17 cellular contexts compared by ENCODE assay signal in genomic region chr11:33539659-33540249, GRCh38.
DNase-seq lines count a peak whose midpoint lies in the region; ATAC-seq and TF ChIP-seq lines count a peak whose summit lies in the region.
"Had no signal": no experiment of that assay in that cellular context is flagged by ENCODE, and none has a peak within 500 bp of the region (broad histone marks: within the 10 kb centered on the region; RNA-seq: fewer than 3 reads in every experiment).

No MANE protein-coding gene starts in this region.

- intact Hi-C loops in heart left ventricle (cut with DNase I) (loop anchor here in 9 of 10 donors (5.0 to 10.0 kb wide), 8 partner anchors 143 to 372 kb away; partner anchors contain the start of gene KIAA1549L (in 1 of the 9)), right cardiac atrium (cut with DNase I) (loop anchor here in 3 of 4 donors (5.0 to 10.0 kb wide), 3 partner anchors 145 to 205 kb away; no protein-coding TSS in a partner anchor), heart right ventricle (cut with DNase I) (loop anchor here in 9 of 10 donors (2.0 to 10.0 kb wide), 9 partner anchors 145 to 208 kb away; partner anchors contain the start of gene CD59 (in 1 of the 9))

- no peaks in the 10 kb centered on the region for H3K36me3 Mint-ChIP-seq in activated T-cell treated with anti-CD3 and anti-CD28 coated beads, Interleukin-2, amount 50 U/mL, for 24 hours (ENCODE audit: low read depth)
- H3K36me3 Mint-ChIP-seq: CD14-positive monocyte had no signal

- no peak overlapping the region for H3K9ac ChIP-seq in adipocyte (ENCODE audit: low read length)

- no peaks in the 10 kb centered on the region for H3K4me1 Mint-ChIP-seq in activated T-cell treated with anti-CD3 and anti-CD28 coated beads, Interleukin-2, amount 50 U/mL, for 24 hours (ENCODE audit: low read depth)

- H3K27ac ChIP-seq in heart left ventricle (peak overlapping the region in 2 of 12 donors; percentile 35 to 41), right cardiac atrium (ENCODE audit: low read length) (no peak overlapping the region), heart right ventricle (peak overlapping the region in 4 of 10 donors; percentile 10 to 39 (median 30))
- H3K27ac ChIP-seq: Peyer's patch, SJCRH30 had no signal

- peaks cover 0 to 16% (median 2%) of the 10 kb centered on the region in 12 donors for H3K4me1 ChIP-seq in heart left ventricle
- no peaks in the 10 kb centered on the region for H3K4me1 ChIP-seq in right cardiac atrium (ENCODE audit: control insufficient read depth, insufficient read depth, low read length)
- peaks cover 19% of the 10 kb centered on the region for H3K4me1 ChIP-seq in adipocyte (ENCODE audit: control insufficient read depth, insufficient read depth, low read length)
- peaks cover 0 to 17% (median 0%) of the 10 kb centered on the region in 9 donors for H3K4me1 ChIP-seq in heart right ventricle
- H3K4me1 ChIP-seq: Peyer's patch, SJCRH30 had no signal

- no peak overlapping the region for H3K27ac Mint-ChIP-seq in activated T-cell treated with anti-CD3 and anti-CD28 coated beads, Interleukin-2, amount 50 U/mL, for 24 hours

- H3K4me3 ChIP-seq in heart left ventricle (no peak overlapping the region), right cardiac atrium (ENCODE audit: low read length) (no peak overlapping the region), adipocyte (ENCODE audit: low read length) (peak overlapping the region; percentile 41), heart right ventricle (no peak overlapping the region)
- H3K4me3 ChIP-seq: Peyer's patch, SJCRH30 had no signal

- H3K9me3 ChIP-seq in heart left ventricle (peaks cover 0 to 5% (median 0%) of the 10 kb centered on the region in 12 donors), right cardiac atrium (ENCODE audit: control insufficient read depth, low read length) (no peaks in the 10 kb centered on the region), adipocyte (ENCODE audit: control insufficient read depth, low read length) (no peaks in the 10 kb centered on the region), heart right ventricle (peaks cover 0 to 5% (median 0%) of the 10 kb centered on the region in 11 donors)
- H3K9me3 ChIP-seq: Peyer's patch, SJCRH30 had no signal

- no peak for TF ChIP-seq CTCF in heart left ventricle (IDR thresholded peaks at IDR 0.05)
- TF ChIP-seq CTCF in heart right ventricle (IDR thresholded peaks at IDR 0.05): no peak

- H3K36me3 ChIP-seq in heart left ventricle (no peaks in the 10 kb centered on the region), adipocyte (ENCODE audit: control insufficient read depth, insufficient read depth, low read length, severe bottlenecking) (peaks cover 2% of the 10 kb centered on the region), heart right ventricle (no peaks in the 10 kb centered on the region)
- H3K36me3 ChIP-seq: Peyer's patch, SJCRH30 had no signal

- no peaks in the 10 kb centered on the region for H3K9me3 Mint-ChIP-seq in activated T-cell treated with anti-CD3 and anti-CD28 coated beads, Interleukin-2, amount 50 U/mL, for 24 hours

- no peak for TF ChIP-seq POLR2A in heart left ventricle (IDR thresholded peaks at IDR 0.05)

- H3K4me3 Mint-ChIP-seq in activated T-cell treated with anti-CD3 and anti-CD28 coated beads, Interleukin-2, amount 50 U/mL, for 24 hours: no peak overlapping the region
- H3K4me3 Mint-ChIP-seq: CD14-positive monocyte had no signal

- WGBS in heart left ventricle, 4 donors: 34 to 49% (median 39%) methylated on average over 4 of the region's 4 CpGs
- WGBS in right cardiac atrium: 39% methylated on average over 4 of the region's 4 CpGs
- WGBS in heart right ventricle, 2 donors: 42 to 47% methylated on average over 4 of the region's 4 CpGs

- ATAC-seq in heart left ventricle: peak in 3 of 4 donors; percentile 58 to 81 (median 69)
- ATAC-seq in right cardiac atrium: no peak
- peak in 7 of 8 donors; percentile 55 to 91 (median 83) for ATAC-seq in heart right ventricle

- peak in 1 of 5 donors; percentile 20 for DNase-seq in heart left ventricle
- no peak for DNase-seq in right cardiac atrium
- no peak for DNase-seq in adipocyte (ENCODE audit: low read depth)
- peak in 1 of 2 donors; percentile 45 for DNase-seq in heart right ventricle
- peak; percentile 43 for DNase-seq in stromal cell of bone marrow (ENCODE audit: low read depth)
- no peak for DNase-seq in NK-92 (lab: John Stamatoyannopoulos, UW; ENCODE audit: unreplicated experiment)
- no peak for DNase-seq in T-helper 9 cell
- no peak for DNase-seq in activated T-cell treated with anti-CD3 and anti-CD28 coated beads, Interleukin-2, amount 50 U/mL, for 24 hours
- DNase-seq: DMS 273 treated with DMSO at 0.1 percent for 48 hours, GF-D8, NCI-H1092, NCI-H146, NCI-H2081, NCI-H510A treated with DMSO at 0.1 percent for 48 hours, Peyer's patch, SJCRH30 had no signal

- H3K27me3 ChIP-seq in heart left ventricle (peaks cover 0 to under 1% (median 0%) of the 10 kb centered on the region in 9 donors), right cardiac atrium (ENCODE audit: control insufficient read depth, insufficient read depth) (no peaks in the 10 kb centered on the region), adipocyte (replicated peaks; ENCODE audit: control insufficient read depth, insufficient read depth, low read length) (no peaks in the 10 kb centered on the region), heart right ventricle (peaks cover 0 to 12% (median 0%) of the 10 kb centered on the region in 7 donors)
- H3K27me3 ChIP-seq: Peyer's patch, SJCRH30 had no signal

- H3K27me3 Mint-ChIP-seq in activated T-cell treated with anti-CD3 and anti-CD28 coated beads, Interleukin-2, amount 50 U/mL, for 24 hours: peaks cover 69% of the 10 kb centered on the region

Comparison
In these comparisons a context has a peak if more than half of its experiments do, and no peak if none do; other contexts are left out.
1. ATAC-seq: peak in heart left ventricle (3 of 4) and heart right ventricle (7 of 8); none in right cardiac atrium (0 of 2).